ENCODE assay signal across 8 cellular contexts in genomic region chr17:6651483-6652452, GRCh38. TPM values are rescaled to one million over a fixed set of nuclear protein-coding genes. Genes with fewer than 3 reads are reported as not detected.
DNase-seq lines count a peak whose midpoint lies in the region; ATAC-seq and TF ChIP-seq lines count a peak whose summit lies in the region.

Gene C17orf100 (plus strand): TSS chr17:6651762. CDS start chr17:6651914, 152 bp downstream.
Gene MED31 (minus strand): TSS chr17:6651605. CDS start chr17:6651528, 77 bp downstream.

- H3K4me1 Mint-ChIP-seq in dendritic cell treated with granulocyte-macrophage colony-stimulating factor and Interleukin-4, amounts not matched to agents 40 ng/mL and 50 ng/mL, for 4 days (ENCODE audit: low read depth), result peaks cover 72% of the 10 kb centered on the region

- H3K9me3 ChIP-seq in BLaER1 (no peaks in the 10 kb centered on the region), left lung (no peaks in the 10 kb centered on the region)

- TF ChIP-seq CTCF in left lung (IDR thresholded peaks at IDR 0.05), result no peak

- H3K4me2 ChIP-seq in BLaER1, result peak within 1 kb of the TSS; percentile 94

- intact Hi-C loops in dendritic cell treated with granulocyte-macrophage colony-stimulating factor and Interleukin-4, amounts not matched to agents 40 ng/mL and 50 ng/mL, for 4 days (cut with micrococcal nuclease), result no loop called here
- intact Hi-C loops in left lung (cut with DNase I), result no loop called here

- H3K27ac ChIP-seq in BLaER1 (peak within 1 kb of the TSS; percentile 62), left lung (peak within 1 kb of the TSS; percentile 73 to 96)

- H3K27me3 ChIP-seq in BLaER1 (peaks cover 46% of the 10 kb centered on the region), left lung (peaks cover 10 to 43% of the 10 kb centered on the region in 2 donors)

- H3K4me3 Mint-ChIP-seq in dendritic cell treated with granulocyte-macrophage colony-stimulating factor and Interleukin-4, amounts not matched to agents 40 ng/mL and 50 ng/mL, for 4 days, result peak within 1 kb of the TSS; percentile 96

- H3K36me3 ChIP-seq in BLaER1, result peaks cover 17% of the 10 kb centered on the region
- H3K36me3 ChIP-seq in left lung, result peaks cover 0 to 21% of the 10 kb centered on the region in 2 donors

- H3K27ac Mint-ChIP-seq in dendritic cell treated with granulocyte-macrophage colony-stimulating factor and Interleukin-4, amounts not matched to agents 40 ng/mL and 50 ng/mL, for 4 days, result peak within 1 kb of the TSS; percentile 98

- peak within 1 kb of the TSS; percentile 76 for H3K9ac ChIP-seq in BLaER1

- peaks cover 67% of the 10 kb centered on the region for H3K36me3 Mint-ChIP-seq in dendritic cell treated with granulocyte-macrophage colony-stimulating factor and Interleukin-4, amounts not matched to agents 40 ng/mL and 50 ng/mL, for 4 days (ENCODE audit: low read depth)

- H3K4me1 ChIP-seq in BLaER1 (peaks cover 50% of the 10 kb centered on the region), left lung (peaks cover 12 to 32% of the 10 kb centered on the region in 2 donors)

- peak; percentile 98 for DNase-seq in NCI-H748 (lab: John Stamatoyannopoulos, UW; ENCODE audit: unreplicated experiment)
- DNase-seq in activated CD4-positive, alpha-beta T cell treated with anti-CD3 and anti-CD28 coated beads, Interleukin-2, amount 50 U/mL, for 24 hours (ENCODE audit: low read depth in 1 of 2, low spot score in 1 of 2), result peak; percentile 90 to 95
- DNase-seq in left lung, result peak; percentile 96 to 100
- peak; percentile 88 for DNase-seq in stimulated activated CD4-positive, alpha-beta T cell treated with anti-CD3 and anti-CD28 coated beads, Interleukin-2, amount 100 ng/mL, for 4 hours (ENCODE audit: low read depth)

- no peaks in the 10 kb centered on the region for H3K9me3 Mint-ChIP-seq in dendritic cell treated with granulocyte-macrophage colony-stimulating factor and Interleukin-4, amounts not matched to agents 40 ng/mL and 50 ng/mL, for 4 days

- H3K27me3 Mint-ChIP-seq in dendritic cell treated with granulocyte-macrophage colony-stimulating factor and Interleukin-4, amounts not matched to agents 40 ng/mL and 50 ng/mL, for 4 days, result peaks cover 35% of the 10 kb centered on the region

- ATAC-seq in GM19351 (IDR thresholded peaks at IDR 0.05; ENCODE audit: unreplicated experiment) (peak; percentile 85), HG03521 (IDR thresholded peaks at IDR 0.05; ENCODE audit: unreplicated experiment) (peak; percentile 94), left lung (peak; percentile 95)

- H4K20me1 ChIP-seq in BLaER1, result peaks cover 56% of the 10 kb centered on the region

- peak within 1 kb of the TSS; percentile 79 for H3K4me3 ChIP-seq in BLaER1
- peak within 1 kb of the TSS; percentile 48 to 67 for H3K4me3 ChIP-seq in left lung

RNA-seq across cellular contexts. Expression of gene C17orf100, which starts in this region (rescaled TPM):
- total RNA-seq in left lung, result 1 to 10 TPM; 1.3 to 2.2 TPM

RNA-seq across cellular contexts. Expression of gene MED31, which starts in this region (rescaled TPM):
- total RNA-seq in left lung, result 10 to 100 TPM; 19.1 to 26.8 TPM

Comparison
In these comparisons a context has a peak if more than half of its experiments do, and no peak if none do; other contexts are left out.
1. Peak in every context shown above with its lines: DNase-seq, ATAC-seq, H3K4me3 ChIP-seq and H3K27ac ChIP-seq.